ENCODE assay signal across 8 cellular contexts in genomic region chr12:108855284-108856169, GRCh38. TPM values are rescaled to one million over a fixed set of nuclear protein-coding genes. Genes with fewer than 3 reads are reported as not detected.
DNase-seq lines count a peak whose midpoint lies in the region; ATAC-seq and TF ChIP-seq lines count a peak whose summit lies in the region.

No MANE protein-coding gene starts in this region.

- peak overlapping the region; percentile 99 for H3K9ac ChIP-seq in adipocyte (ENCODE audit: low read length)

- peak overlapping the region; percentile 96 for H3K4me3 ChIP-seq in cardiac muscle cell
- peak overlapping the region; percentile 97 for H3K4me3 ChIP-seq in adipocyte (ENCODE audit: low read length)
- peak overlapping the region; percentile 54 to 82 for H3K4me3 ChIP-seq in left lung
- peak overlapping the region in 3 of 4 donors; percentile 66 to 84 (median 70) for H3K4me3 ChIP-seq in upper lobe of left lung

- TF ChIP-seq EP300 in upper lobe of left lung (IDR thresholded peaks at IDR 0.05), result no peak

- ATAC-seq in left ventricle myocardium superior (no peak), left lung (no peak), upper lobe of left lung (ENCODE audit: low FRiP score in 2 of 2) (no peak)

- H3K27me3 ChIP-seq in cardiac muscle cell (no peaks in the 10 kb centered on the region), adipocyte (replicated peaks; ENCODE audit: control insufficient read depth, insufficient read depth, low read length) (no peaks in the 10 kb centered on the region), left lung (no peaks in the 10 kb centered on the region), upper lobe of left lung (no peaks in the 10 kb centered on the region)

- H3K36me3 ChIP-seq in cardiac muscle cell, result peaks cover 12% of the 10 kb centered on the region
- peaks cover 21% of the 10 kb centered on the region for H3K36me3 ChIP-seq in adipocyte (ENCODE audit: control insufficient read depth, insufficient read depth, low read length, severe bottlenecking)
- H3K36me3 ChIP-seq in left lung, result no peaks in the 10 kb centered on the region
- peaks cover 0 to 4% (median 2%) of the 10 kb centered on the region in 4 donors for H3K36me3 ChIP-seq in upper lobe of left lung

- H3K9me3 ChIP-seq in cardiac muscle cell (ENCODE audit: low read depth), result no peaks in the 10 kb centered on the region
- no peaks in the 10 kb centered on the region for H3K9me3 ChIP-seq in adipocyte (ENCODE audit: control insufficient read depth, low read length)
- no peaks in the 10 kb centered on the region for H3K9me3 ChIP-seq in left lung
- H3K9me3 ChIP-seq in upper lobe of left lung, result no peaks in the 10 kb centered on the region

- H3K4me1 ChIP-seq in cardiac muscle cell (ENCODE audit: low read depth) (peaks cover 24% of the 10 kb centered on the region), adipocyte (ENCODE audit: control insufficient read depth, insufficient read depth, low read length) (peaks cover 64% of the 10 kb centered on the region), left lung (peaks cover 60 to 87% of the 10 kb centered on the region in 2 donors), upper lobe of left lung (peaks cover 61 to 77% (median 66%) of the 10 kb centered on the region in 4 donors)

- H3K27ac ChIP-seq in cardiac muscle cell (peak overlapping the region; percentile 94), left lung (peak overlapping the region; percentile 88 to 92), upper lobe of left lung (peak overlapping the region; percentile 93 to 98 (median 95))

- WGBS in upper lobe of left lung, 2 donors, result 67 to 68% methylated on average over 11 to 12 of the region's 12 CpGs

- DNase-seq in cardiac muscle cell (ENCODE audit: low read depth in 1 of 2, low spot score in 1 of 2), result peak; percentile 17 to 69
- DNase-seq in left ventricle myocardium superior, result no peak
- DNase-seq in adipocyte (ENCODE audit: low read depth), result no peak
- DNase-seq in left lung, result no peak
- DNase-seq in upper lobe of left lung, result no peak
- no peak for DNase-seq in NCI-H1930 (lab: John Stamatoyannopoulos, UW)
- no peak for DNase-seq in NCI-H2029 (lab: John Stamatoyannopoulos, UW)
- no peak for DNase-seq in NCI-H1436 (lab: John Stamatoyannopoulos, UW)

- TF ChIP-seq POLR2A in upper lobe of left lung (IDR thresholded peaks at IDR 0.05), result no peak

- TF ChIP-seq CTCF in cardiac muscle cell (IDR thresholded peaks at IDR 0.05; ENCODE audit: low read depth, low read length), result no peak
- TF ChIP-seq CTCF in left lung (IDR thresholded peaks at IDR 0.05), result no peak
- TF ChIP-seq CTCF in upper lobe of left lung (IDR thresholded peaks at IDR 0.05), result no peak

- intact Hi-C loops in left ventricle myocardium superior (cut with micrococcal nuclease), result no loop called here
- intact Hi-C loops in left lung (cut with DNase I), result no loop called here

RNA-seq across cellular contexts. Expression of gene SSH1, which starts 1.9 kb away (rescaled TPM):
- total RNA-seq in cardiac muscle cell (15.9 and 26.1 TPM in 2 replicates), left ventricle myocardium superior (31.2 TPM), left lung (10 to 100 TPM; 43.5 to 48.8 TPM), upper lobe of left lung (10 to 100 TPM; 23.9 to 66.0 (median 43.8) TPM)
- 17.7 and 19.1 TPM in 2 replicates for polyA plus RNA-seq in cardiac muscle cell

RNA-seq across cellular contexts. Expression of gene DAO, which starts 24.4 kb away (rescaled TPM):
- total RNA-seq in cardiac muscle cell, result not detected in 2 replicates
- polyA plus RNA-seq in cardiac muscle cell, result 0.72 TPM in 1 of 2 replicates, not detected in the other
- not detected for total RNA-seq in left ventricle myocardium superior
- not detected for total RNA-seq in left lung
- total RNA-seq in upper lobe of left lung, result not detected

Comparison
In these comparisons a context has a peak if more than half of its experiments do, and no peak if none do; other contexts are left out.
1. DNase-seq: peak in cardiac muscle cell (2 of 2); none in left ventricle myocardium superior (single experiment), adipocyte (single experiment), left lung (0 of 2), upper lobe of left lung (0 of 2), NCI-H1930 (0 of 2), NCI-H2029 (single experiment) and NCI-H1436 (single experiment).
2. Peak in every context shown above with its lines, with median percentiles within 50 percentile points of each other: H3K27ac ChIP-seq and H3K4me3 ChIP-seq.